ENCODE assay signal across 8 cellular contexts in genomic region chr11:63671322-63672155, GRCh38.
DNase-seq lines count a peak whose midpoint lies in the region; ATAC-seq and TF ChIP-seq lines count a peak whose summit lies in the region.

TSS of gene ATL3 (minus strand) at chr11:63671376. CDS start at chr11:63671335, 41 bp downstream.

- H3K4me3 ChIP-seq in AG09309 (ENCODE audit: control insufficient read depth, low read depth, low read length): peak within 1 kb of the TSS; percentile 76

- ATAC-seq in GM19025 (IDR thresholded peaks at IDR 0.05; ENCODE audit: low read depth, unreplicated experiment): peak; percentile 85
- ATAC-seq in HG03280 (IDR thresholded peaks at IDR 0.05; ENCODE audit: unreplicated experiment): peak; percentile 94

- DNase-seq in AG09309 (ENCODE audit: low read depth): no peak
- peak; percentile 91 for DNase-seq in NCI-H345 (lab: John Stamatoyannopoulos, UW)
- DNase-seq in activated CD4-positive, CD25-positive, alpha-beta regulatory T cell treated with anti-CD3 and anti-CD28 coated beads, Interleukin-2, amount 50 U/mL, for 72 hours: peak; percentile 93
- DNase-seq in cerebellar cortex (ENCODE audit: low spot score): peak; percentile 96
- DNase-seq in islet precursor cell: peak; percentile 98
- DNase-seq in stimulated activated CD4-positive, alpha-beta T cell treated with anti-CD3 and anti-CD28 coated beads, Interleukin-12 subunit alpha, Interleukin-12 subunit beta, amount 100 ng/mL, for 4 hours: peak; percentile 97

- peak; percentile 15 for TF ChIP-seq CTCF in AG09309 (IDR thresholded peaks at IDR 0.05; ENCODE audit: control insufficient read depth, insufficient read depth, low read depth, low read length, missing control alignments)
